8 cellular contexts compared by ENCODE assay signal in genomic region chr4:138555584-138555983, GRCh38.
DNase-seq lines count a peak whose midpoint lies in the region; ATAC-seq and TF ChIP-seq lines count a peak whose summit lies in the region.

No MANE protein-coding gene starts in this region.

- no peaks in the 10 kb centered on the region for H3K36me3 ChIP-seq in gastroesophageal sphincter

- no peaks in the 10 kb centered on the region for H3K4me1 ChIP-seq in gastroesophageal sphincter

- no peak for TF ChIP-seq POLR2A in gastroesophageal sphincter (IDR thresholded peaks at IDR 0.05)

- H3K27ac ChIP-seq in gastroesophageal sphincter = no peak overlapping the region

- no peak overlapping the region for H3K4me3 Mint-ChIP-seq in endothelial cell (ENCODE audit: unreplicated experiment)
- H3K4me3 Mint-ChIP-seq in activated CD8-positive, alpha-beta memory T cell treated with anti-CD3 and anti-CD28 coated beads, Interleukin-2, amount 10 ng/mL, durations not matched to agents 7 days and 5 days = no peak overlapping the region

- no peaks in the 10 kb centered on the region for H3K27me3 ChIP-seq in gastroesophageal sphincter

- peaks cover 4% of the 10 kb centered on the region for H3K36me3 Mint-ChIP-seq in endothelial cell (ENCODE audit: low read depth, unreplicated experiment)
- H3K36me3 Mint-ChIP-seq in activated CD8-positive, alpha-beta memory T cell treated with anti-CD3 and anti-CD28 coated beads, Interleukin-2, amount 10 ng/mL, durations not matched to agents 7 days and 5 days = no peaks in the 10 kb centered on the region

- TF ChIP-seq CTCF in endothelial cell (IDR thresholded peaks at IDR 0.05; ENCODE audit: unreplicated experiment) = no peak
- no peak for TF ChIP-seq CTCF in gastroesophageal sphincter (IDR thresholded peaks at IDR 0.05)

- H3K9me3 ChIP-seq in gastroesophageal sphincter = no peaks in the 10 kb centered on the region

- CTCF ChIA-PET in activated CD8-positive, alpha-beta memory T cell treated with anti-CD3 and anti-CD28 coated beads, Interleukin-2, amount 10 ng/mL, durations not matched to agents 7 days and 5 days (lab: Charles Lee) = no interaction called here

- H3K4me3 ChIP-seq in gastroesophageal sphincter = no peak overlapping the region

- TF ChIP-seq EP300 in gastroesophageal sphincter (IDR thresholded peaks at IDR 0.05) = no peak

- DNase-seq in EH (ENCODE audit: low read depth) (peak; percentile 36), M059J (ENCODE audit: low read depth) (peak; percentile 15), endothelial cell (ENCODE audit: low spot score) (peak; percentile 9), posterior vena cava (ENCODE audit: low spot score) (no peak)
- no peak for DNase-seq in activated CD8-positive, alpha-beta memory T cell treated with anti-CD3 and anti-CD28 coated beads, Interleukin-2, amount 10 ng/mL, durations not matched to agents 7 days and 5 days

- intact Hi-C loops in posterior vena cava (cut with DNase I) = no loop called here

- ATAC-seq in GM21717 (IDR thresholded peaks at IDR 0.05; ENCODE audit: unreplicated experiment) = peak; percentile 68
- no peak for ATAC-seq in activated CD8-positive, alpha-beta memory T cell treated with anti-CD3 and anti-CD28 coated beads, Interleukin-2, amount 10 ng/mL, durations not matched to agents 7 days and 5 days
- no peak for ATAC-seq in gastroesophageal sphincter
- no peak for ATAC-seq in GM19455 (IDR thresholded peaks at IDR 0.05; ENCODE audit: unreplicated experiment)

- H3K27me3 Mint-ChIP-seq in endothelial cell (ENCODE audit: unreplicated experiment) = no peaks in the 10 kb centered on the region
- no peaks in the 10 kb centered on the region for H3K27me3 Mint-ChIP-seq in activated CD8-positive, alpha-beta memory T cell treated with anti-CD3 and anti-CD28 coated beads, Interleukin-2, amount 10 ng/mL, durations not matched to agents 7 days and 5 days

- WGBS in gastroesophageal sphincter (ENCODE audit: low coverage in 1 of 2), 2 donors = 100% methylated on average over 1 of the region's 1 CpG; no CpG with 5 or more reads in 1 of the 2 donors

- no peaks in the 10 kb centered on the region for H3K9me3 Mint-ChIP-seq in endothelial cell (ENCODE audit: unreplicated experiment)
- H3K9me3 Mint-ChIP-seq in activated CD8-positive, alpha-beta memory T cell treated with anti-CD3 and anti-CD28 coated beads, Interleukin-2, amount 10 ng/mL, durations not matched to agents 7 days and 5 days (ENCODE audit: low read depth) = peaks cover 2% of the 10 kb centered on the region

- H3K27ac Mint-ChIP-seq in endothelial cell (ENCODE audit: unreplicated experiment) = no peak overlapping the region
- H3K27ac Mint-ChIP-seq in activated CD8-positive, alpha-beta memory T cell treated with anti-CD3 and anti-CD28 coated beads, Interleukin-2, amount 10 ng/mL, durations not matched to agents 7 days and 5 days = no peak overlapping the region

- peaks cover 4% of the 10 kb centered on the region for H3K4me1 Mint-ChIP-seq in endothelial cell (ENCODE audit: unreplicated experiment)
- H3K4me1 Mint-ChIP-seq in activated CD8-positive, alpha-beta memory T cell treated with anti-CD3 and anti-CD28 coated beads, Interleukin-2, amount 10 ng/mL, durations not matched to agents 7 days and 5 days = no peaks in the 10 kb centered on the region

Comparison
In these comparisons a context has a peak if more than half of its experiments do, and no peak if none do; other contexts are left out.
1. DNase-seq: peak in EH (single experiment), M059J (single experiment) and endothelial cell (single experiment); none in activated CD8-positive, alpha-beta memory T cell treated with anti-CD3 and anti-CD28 coated beads, Interleukin-2, amount 10 ng/mL, durations not matched to agents 7 days and 5 days (single experiment) and posterior vena cava (single experiment).